In the genomic region with DNA sequence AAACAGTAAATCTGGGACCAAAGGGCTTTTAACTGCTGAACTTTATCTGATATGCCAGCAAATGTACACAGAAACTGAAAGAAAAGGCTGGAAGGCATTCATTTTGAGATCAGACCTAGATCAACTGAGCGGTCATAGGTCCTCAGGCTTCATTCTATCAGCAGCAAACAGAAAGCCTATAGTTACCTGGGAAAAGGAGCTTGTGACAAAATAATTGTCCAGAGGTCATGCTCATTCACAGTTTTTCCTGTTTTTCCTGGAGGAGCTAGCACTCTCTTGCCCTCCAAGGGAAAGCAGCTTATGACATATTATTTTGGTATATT, we compare ENCODE assay signal across 1 cellular context.
A peak's percentile ranks its signal among the peaks of the same experiment; 100 is the strongest.
TF ChIP-seq lines count a peak whose summit lies in the region.

No MANE protein-coding gene starts in this region.

TF ChIP-seq in HepG2, 621 proteins besides CTCF, POLR2A, EP300 and RAD21 (continued from another document and continues in another):
- TF ChIP-seq, protein P1, sequence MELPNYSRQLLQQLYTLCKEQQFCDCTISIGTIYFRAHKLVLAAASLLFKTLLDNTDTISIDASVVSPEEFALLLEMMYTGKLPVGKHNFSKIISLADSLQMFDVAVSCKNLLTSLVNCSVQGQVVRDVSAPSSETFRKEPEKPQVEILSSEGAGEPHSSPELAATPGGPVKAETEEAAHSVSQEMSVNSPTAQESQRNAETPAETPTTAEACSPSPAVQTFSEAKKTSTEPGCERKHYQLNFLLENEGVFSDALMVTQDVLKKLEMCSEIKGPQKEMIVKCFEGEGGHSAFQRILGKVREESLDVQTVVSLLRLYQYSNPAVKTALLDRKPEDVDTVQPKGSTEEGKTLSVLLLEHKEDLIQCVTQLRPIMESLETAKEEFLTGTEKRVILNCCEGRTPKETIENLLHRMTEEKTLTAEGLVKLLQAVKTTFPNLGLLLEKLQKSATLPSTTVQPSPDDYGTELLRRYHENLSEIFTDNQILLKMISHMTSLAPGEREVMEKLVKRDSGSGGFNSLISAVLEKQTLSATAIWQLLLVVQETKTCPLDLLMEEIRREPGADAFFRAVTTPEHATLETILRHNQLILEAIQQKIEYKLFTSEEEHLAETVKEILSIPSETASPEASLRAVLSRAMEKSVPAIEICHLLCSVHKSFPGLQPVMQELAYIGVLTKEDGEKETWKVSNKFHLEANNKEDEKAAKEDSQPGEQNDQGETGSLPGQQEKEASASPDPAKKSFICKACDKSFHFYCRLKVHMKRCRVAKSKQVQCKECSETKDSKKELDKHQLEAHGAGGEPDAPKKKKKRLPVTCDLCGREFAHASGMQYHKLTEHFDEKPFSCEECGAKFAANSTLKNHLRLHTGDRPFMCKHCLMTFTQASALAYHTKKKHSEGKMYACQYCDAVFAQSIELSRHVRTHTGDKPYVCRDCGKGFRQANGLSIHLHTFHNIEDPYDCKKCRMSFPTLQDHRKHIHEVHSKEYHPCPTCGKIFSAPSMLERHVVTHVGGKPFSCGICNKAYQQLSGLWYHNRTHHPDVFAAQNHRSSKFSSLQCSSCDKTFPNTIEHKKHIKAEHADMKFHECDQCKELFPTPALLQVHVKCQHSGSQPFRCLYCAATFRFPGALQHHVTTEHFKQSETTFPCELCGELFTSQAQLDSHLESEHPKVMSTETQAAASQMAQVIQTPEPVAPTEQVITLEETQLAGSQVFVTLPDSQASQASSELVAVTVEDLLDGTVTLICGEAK (IDR thresholded peaks at IDR 0.05): no peak
- TF ChIP-seq, protein P1 (CRISPR knock-in tag; IDR thresholded peaks at IDR 0.05): no peak
- TF ChIP-seq SATB2 (CRISPR knock-in tag; IDR thresholded peaks at IDR 0.05) (no peak), PHF21A (CRISPR knock-in tag; IDR thresholded peaks at IDR 0.05) (peak; percentile 84), GATAD2A (CRISPR knock-in tag; IDR thresholded peaks at IDR 0.05) (peak; percentile 65), RBAK (CRISPR knock-in tag; IDR thresholded peaks at IDR 0.05) (no peak), RFX5 (IDR thresholded peaks at IDR 0.05; ENCODE audit: low read depth, low read length) (no peak), KLF12 (CRISPR knock-in tag; IDR thresholded peaks at IDR 0.05; ENCODE audit: borderline replicate concordance) (no peak), KDM1A (CRISPR knock-in tag; IDR thresholded peaks at IDR 0.05) (no peak), ZNF891 (CRISPR knock-in tag; IDR thresholded peaks at IDR 0.05) (no peak), ISL2 (CRISPR knock-in tag; IDR thresholded peaks at IDR 0.05) (peak; percentile 93), CHD4 (IDR thresholded peaks at IDR 0.05; ENCODE audit: borderline replicate concordance, low read length) (no peak), RARA (CRISPR knock-in tag; IDR thresholded peaks at IDR 0.05) (peak; percentile 68; the same call in 1 of the 2 replicates), ZNF484 (CRISPR knock-in tag; IDR thresholded peaks at IDR 0.05; ENCODE audit: borderline replicate concordance, low read depth) (no peak), ZNF331 (CRISPR knock-in tag; IDR thresholded peaks at IDR 0.05) (0 out of 2 replicates have a peak, but pooled peaks have one; percentile 31), NFIC (IDR thresholded peaks at IDR 0.05; ENCODE audit: low read length) (peak; percentile 77), SNAPC2 (CRISPR knock-in tag; IDR thresholded peaks at IDR 0.05) (no peak), MIXL1 (CRISPR knock-in tag; IDR thresholded peaks at IDR 0.05) (0 out of 2 replicates have a peak, but pooled peaks have one; percentile 55), GABPA (IDR thresholded peaks at IDR 0.05; ENCODE audit: low read depth, low read length) (no peak), GABPA (CRISPR knock-in tag; IDR thresholded peaks at IDR 0.05; ENCODE audit: low read depth) (no peak), GTF2F1 (IDR thresholded peaks at IDR 0.05; ENCODE audit: low read length) (no peak), ZNF766 (CRISPR knock-in tag; IDR thresholded peaks at IDR 0.05; ENCODE audit: borderline replicate concordance) (no peak)
- TF ChIP-seq, protein P2, sequence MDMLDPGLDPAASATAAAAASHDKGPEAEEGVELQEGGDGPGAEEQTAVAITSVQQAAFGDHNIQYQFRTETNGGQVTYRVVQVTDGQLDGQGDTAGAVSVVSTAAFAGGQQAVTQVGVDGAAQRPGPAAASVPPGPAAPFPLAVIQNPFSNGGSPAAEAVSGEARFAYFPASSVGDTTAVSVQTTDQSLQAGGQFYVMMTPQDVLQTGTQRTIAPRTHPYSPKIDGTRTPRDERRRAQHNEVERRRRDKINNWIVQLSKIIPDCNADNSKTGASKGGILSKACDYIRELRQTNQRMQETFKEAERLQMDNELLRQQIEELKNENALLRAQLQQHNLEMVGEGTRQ (IDR thresholded peaks at IDR 0.05; ENCODE audit: low read depth, low read length): no peak
- TF ChIP-seq, protein P2 (CRISPR knock-in tag; IDR thresholded peaks at IDR 0.05; ENCODE audit: borderline replicate concordance): no peak
- TF ChIP-seq, protein P3, sequence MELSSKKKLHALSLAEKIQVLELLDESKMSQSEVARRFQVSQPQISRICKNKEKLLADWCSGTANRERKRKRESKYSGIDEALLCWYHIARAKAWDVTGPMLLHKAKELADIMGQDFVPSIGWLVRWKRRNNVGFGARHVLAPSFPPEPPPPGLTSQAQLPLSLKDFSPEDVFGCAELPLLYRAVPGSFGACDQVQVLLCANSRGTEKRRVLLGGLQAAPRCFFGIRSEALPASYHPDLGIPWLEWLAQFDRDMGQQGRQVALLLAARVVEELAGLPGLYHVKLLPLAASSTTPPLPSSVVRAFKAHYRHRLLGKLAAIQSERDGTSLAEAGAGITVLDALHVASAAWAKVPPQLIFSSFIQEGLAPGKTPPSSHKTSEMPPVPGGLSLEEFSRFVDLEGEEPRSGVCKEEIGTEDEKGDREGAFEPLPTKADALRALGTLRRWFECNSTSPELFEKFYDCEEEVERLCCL (CRISPR knock-in tag; IDR thresholded peaks at IDR 0.05; ENCODE audit: borderline replicate concordance): no peak
- TF ChIP-seq, protein P4, sequence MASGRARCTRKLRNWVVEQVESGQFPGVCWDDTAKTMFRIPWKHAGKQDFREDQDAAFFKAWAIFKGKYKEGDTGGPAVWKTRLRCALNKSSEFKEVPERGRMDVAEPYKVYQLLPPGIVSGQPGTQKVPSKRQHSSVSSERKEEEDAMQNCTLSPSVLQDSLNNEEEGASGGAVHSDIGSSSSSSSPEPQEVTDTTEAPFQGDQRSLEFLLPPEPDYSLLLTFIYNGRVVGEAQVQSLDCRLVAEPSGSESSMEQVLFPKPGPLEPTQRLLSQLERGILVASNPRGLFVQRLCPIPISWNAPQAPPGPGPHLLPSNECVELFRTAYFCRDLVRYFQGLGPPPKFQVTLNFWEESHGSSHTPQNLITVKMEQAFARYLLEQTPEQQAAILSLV (CRISPR knock-in tag; IDR thresholded peaks at IDR 0.05; ENCODE audit: borderline replicate concordance): no peak
- TF ChIP-seq, protein P5, sequence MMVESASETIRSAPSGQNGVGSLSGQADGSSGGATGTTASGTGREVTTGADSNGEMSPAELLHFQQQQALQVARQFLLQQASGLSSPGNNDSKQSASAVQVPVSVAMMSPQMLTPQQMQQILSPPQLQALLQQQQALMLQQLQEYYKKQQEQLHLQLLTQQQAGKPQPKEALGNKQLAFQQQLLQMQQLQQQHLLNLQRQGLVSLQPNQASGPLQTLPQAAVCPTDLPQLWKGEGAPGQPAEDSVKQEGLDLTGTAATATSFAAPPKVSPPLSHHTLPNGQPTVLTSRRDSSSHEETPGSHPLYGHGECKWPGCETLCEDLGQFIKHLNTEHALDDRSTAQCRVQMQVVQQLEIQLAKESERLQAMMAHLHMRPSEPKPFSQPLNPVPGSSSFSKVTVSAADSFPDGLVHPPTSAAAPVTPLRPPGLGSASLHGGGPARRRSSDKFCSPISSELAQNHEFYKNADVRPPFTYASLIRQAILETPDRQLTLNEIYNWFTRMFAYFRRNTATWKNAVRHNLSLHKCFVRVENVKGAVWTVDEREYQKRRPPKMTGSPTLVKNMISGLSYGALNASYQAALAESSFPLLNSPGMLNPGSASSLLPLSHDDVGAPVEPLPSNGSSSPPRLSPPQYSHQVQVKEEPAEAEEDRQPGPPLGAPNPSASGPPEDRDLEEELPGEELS (CRISPR knock-in tag; IDR thresholded peaks at IDR 0.05): peak; percentile 75
- TF ChIP-seq, protein P6, sequence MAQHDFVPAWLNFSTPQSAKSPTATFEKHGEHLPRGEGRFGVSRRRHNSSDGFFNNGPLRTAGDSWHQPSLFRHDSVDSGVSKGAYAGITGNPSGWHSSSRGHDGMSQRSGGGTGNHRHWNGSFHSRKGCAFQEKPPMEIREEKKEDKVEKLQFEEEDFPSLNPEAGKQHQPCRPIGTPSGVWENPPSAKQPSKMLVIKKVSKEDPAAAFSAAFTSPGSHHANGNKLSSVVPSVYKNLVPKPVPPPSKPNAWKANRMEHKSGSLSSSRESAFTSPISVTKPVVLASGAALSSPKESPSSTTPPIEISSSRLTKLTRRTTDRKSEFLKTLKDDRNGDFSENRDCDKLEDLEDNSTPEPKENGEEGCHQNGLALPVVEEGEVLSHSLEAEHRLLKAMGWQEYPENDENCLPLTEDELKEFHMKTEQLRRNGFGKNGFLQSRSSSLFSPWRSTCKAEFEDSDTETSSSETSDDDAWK (CRISPR knock-in tag; IDR thresholded peaks at IDR 0.05): no peak
- TF ChIP-seq, protein P7, sequence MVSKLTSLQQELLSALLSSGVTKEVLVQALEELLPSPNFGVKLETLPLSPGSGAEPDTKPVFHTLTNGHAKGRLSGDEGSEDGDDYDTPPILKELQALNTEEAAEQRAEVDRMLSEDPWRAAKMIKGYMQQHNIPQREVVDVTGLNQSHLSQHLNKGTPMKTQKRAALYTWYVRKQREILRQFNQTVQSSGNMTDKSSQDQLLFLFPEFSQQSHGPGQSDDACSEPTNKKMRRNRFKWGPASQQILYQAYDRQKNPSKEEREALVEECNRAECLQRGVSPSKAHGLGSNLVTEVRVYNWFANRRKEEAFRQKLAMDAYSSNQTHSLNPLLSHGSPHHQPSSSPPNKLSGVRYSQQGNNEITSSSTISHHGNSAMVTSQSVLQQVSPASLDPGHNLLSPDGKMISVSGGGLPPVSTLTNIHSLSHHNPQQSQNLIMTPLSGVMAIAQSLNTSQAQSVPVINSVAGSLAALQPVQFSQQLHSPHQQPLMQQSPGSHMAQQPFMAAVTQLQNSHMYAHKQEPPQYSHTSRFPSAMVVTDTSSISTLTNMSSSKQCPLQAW (CRISPR knock-in tag; IDR thresholded peaks at IDR 0.05): no peak
- TF ChIP-seq, protein P8, sequence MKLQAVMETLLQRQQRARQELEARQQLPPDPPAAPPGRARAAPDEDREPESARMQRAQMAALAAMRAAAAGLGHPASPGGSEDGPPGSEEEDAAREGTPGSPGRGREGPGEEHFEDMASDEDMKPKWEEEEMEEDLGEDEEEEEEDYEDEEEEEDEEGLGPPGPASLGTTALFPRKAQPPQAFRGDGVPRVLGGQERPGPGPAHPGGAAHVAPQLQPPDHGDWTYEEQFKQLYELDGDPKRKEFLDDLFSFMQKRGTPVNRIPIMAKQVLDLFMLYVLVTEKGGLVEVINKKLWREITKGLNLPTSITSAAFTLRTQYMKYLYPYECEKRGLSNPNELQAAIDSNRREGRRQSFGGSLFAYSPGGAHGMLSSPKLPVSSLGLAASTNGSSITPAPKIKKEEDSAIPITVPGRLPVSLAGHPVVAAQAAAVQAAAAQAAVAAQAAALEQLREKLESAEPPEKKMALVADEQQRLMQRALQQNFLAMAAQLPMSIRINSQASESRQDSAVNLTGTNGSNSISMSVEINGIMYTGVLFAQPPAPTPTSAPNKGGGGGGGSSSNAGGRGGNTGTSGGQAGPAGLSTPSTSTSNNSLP (IDR thresholded peaks at IDR 0.05; ENCODE audit: low read depth, low read length): peak; percentile 93
- TF ChIP-seq, protein P9, sequence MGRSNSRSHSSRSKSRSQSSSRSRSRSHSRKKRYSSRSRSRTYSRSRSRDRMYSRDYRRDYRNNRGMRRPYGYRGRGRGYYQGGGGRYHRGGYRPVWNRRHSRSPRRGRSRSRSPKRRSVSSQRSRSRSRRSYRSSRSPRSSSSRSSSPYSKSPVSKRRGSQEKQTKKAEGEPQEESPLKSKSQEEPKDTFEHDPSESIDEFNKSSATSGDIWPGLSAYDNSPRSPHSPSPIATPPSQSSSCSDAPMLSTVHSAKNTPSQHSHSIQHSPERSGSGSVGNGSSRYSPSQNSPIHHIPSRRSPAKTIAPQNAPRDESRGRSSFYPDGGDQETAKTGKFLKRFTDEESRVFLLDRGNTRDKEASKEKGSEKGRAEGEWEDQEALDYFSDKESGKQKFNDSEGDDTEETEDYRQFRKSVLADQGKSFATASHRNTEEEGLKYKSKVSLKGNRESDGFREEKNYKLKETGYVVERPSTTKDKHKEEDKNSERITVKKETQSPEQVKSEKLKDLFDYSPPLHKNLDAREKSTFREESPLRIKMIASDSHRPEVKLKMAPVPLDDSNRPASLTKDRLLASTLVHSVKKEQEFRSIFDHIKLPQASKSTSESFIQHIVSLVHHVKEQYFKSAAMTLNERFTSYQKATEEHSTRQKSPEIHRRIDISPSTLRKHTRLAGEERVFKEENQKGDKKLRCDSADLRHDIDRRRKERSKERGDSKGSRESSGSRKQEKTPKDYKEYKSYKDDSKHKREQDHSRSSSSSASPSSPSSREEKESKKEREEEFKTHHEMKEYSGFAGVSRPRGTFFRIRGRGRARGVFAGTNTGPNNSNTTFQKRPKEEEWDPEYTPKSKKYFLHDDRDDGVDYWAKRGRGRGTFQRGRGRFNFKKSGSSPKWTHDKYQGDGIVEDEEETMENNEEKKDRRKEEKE (IDR thresholded peaks at IDR 0.05): no peak
